In genomic region chr17:979211-979538, GRCh38 we compare ENCODE assay signal across 8 cellular contexts. TPM values are rescaled to one million over a fixed set of nuclear protein-coding genes. Genes with fewer than 3 reads are reported as not detected.
DNase-seq lines count a peak whose midpoint lies in the region; ATAC-seq, FAIRE-seq and TF ChIP-seq lines count a peak whose summit lies in the region.

No MANE protein-coding gene starts in this region.

- H3K27ac ChIP-seq in GM12878 (ENCODE audit: control insufficient read depth, insufficient read depth) = no peak overlapping the region
- peak overlapping the region in 1 of 3 donors; percentile 55 for H3K27ac ChIP-seq in right lobe of liver
- peak overlapping the region; percentile 73 to 83 for H3K27ac ChIP-seq in uterus
- H3K27ac ChIP-seq in CD8-positive, alpha-beta memory T cell (ENCODE audit: low read depth, low read length) = no peak overlapping the region

- H3K9me3 Mint-ChIP-seq in activated naive CD4-positive, alpha-beta T cell treated with anti-CD3 and anti-CD28 coated beads for 36 hours = no peaks in the 10 kb centered on the region
- H3K9me3 Mint-ChIP-seq in activated naive CD4-positive, alpha-beta T cell treated with anti-CD3 and anti-CD28 coated beads, Interleukin-2, amount 10 ng/mL, durations not matched to agents 7 days and 5 days = no peaks in the 10 kb centered on the region
- peaks cover 16% of the 10 kb centered on the region for H3K9me3 Mint-ChIP-seq in glutamatergic neuron (ENCODE audit: unreplicated experiment)
- H3K9me3 Mint-ChIP-seq in CD8-positive, alpha-beta memory T cell = no peaks in the 10 kb centered on the region

- no peak for TF ChIP-seq EP300 in GM12878 (IDR thresholded peaks at IDR 0.05; ENCODE audit: borderline replicate concordance in 1 of 2, control insufficient read depth in 1 of 2, low read depth in 2 of 2, low read length in 2 of 2)

- H2AFZ ChIP-seq in GM12878 (ENCODE audit: control insufficient read depth, low read depth, low read length) = peak overlapping the region; percentile 80

- ATAC-seq in GM12878 (no peak), right lobe of liver (peak in 1 of 4 donors; percentile 47)

- H3K4me2 ChIP-seq in GM12878 (ENCODE audit: control insufficient read depth, insufficient read depth) = peak overlapping the region; percentile 90; the same call in 1 of the 2 replicates

- POLR2A ChIA-PET in GM12878 (lab: Charles Lee) = interaction anchor here (1.0 kb wide), 1 partner anchor 18 kb away, joined by 3 read pairs; no protein-coding TSS in a partner anchor
- POLR2A ChIA-PET in CD8-positive, alpha-beta memory T cell (lab: Charles Lee) = interaction anchor here (0.6 to 1.3 kb wide), 3 partner anchors 18 to 204 kb away, joined by 4 to 7 read pairs (median 4); partner anchors contain the start of genes GLOD4, MRM3 and TIMM22

- H4K20me1 ChIP-seq in GM12878 (ENCODE audit: control insufficient read depth, insufficient read depth) = no peaks in the 10 kb centered on the region

- no TSS peak for BruUV-seq in GM12878 (replicated peaks; lab: Mats Ljungman, UMichigan)

- CTCF ChIA-PET in activated naive CD4-positive, alpha-beta T cell treated with anti-CD3 and anti-CD28 coated beads for 36 hours (lab: Charles Lee) = interaction anchor here (1.0 to 2.8 kb wide), 3 partner anchors 18 to 184 kb away, joined by 3 to 23 read pairs (median 13); partner anchors contain the start of gene TIMM22
- CTCF ChIA-PET in activated naive CD4-positive, alpha-beta T cell treated with anti-CD3 and anti-CD28 coated beads, Interleukin-2, amount 10 ng/mL, durations not matched to agents 7 days and 5 days (lab: Charles Lee) = interaction anchor here (2.4 to 3.8 kb wide), 3 partner anchors 17 to 182 kb away, joined by 23 to 59 read pairs (median 24); partner anchors contain the start of gene TIMM22
- CTCF ChIA-PET in GM12878 (lab: Yijun Ruan, JAX) = interaction anchor here (0.6 to 2.8 kb wide), 7 partner anchors 18 to 567 kb away, joined by 3 to 61 read pairs (median 20); partner anchors contain the start of gene TIMM22
- CTCF ChIA-PET in CD8-positive, alpha-beta memory T cell (lab: Charles Lee) = interaction anchor here (0.9 to 2.9 kb wide), 2 partner anchors 17 to 567 kb away, joined by 3 to 45 read pairs; partner anchors contain the start of gene TIMM22

- in situ Hi-C loops in GM12878 (cut with MboI) = no loop called here

- no peaks in the 10 kb centered on the region for H3K36me3 ChIP-seq in GM12878 (ENCODE audit: control insufficient read depth in 2 of 2, insufficient read depth in 2 of 2, low read length in 1 of 2)
- H3K36me3 ChIP-seq in right lobe of liver = no peaks in the 10 kb centered on the region
- H3K36me3 ChIP-seq in uterus = no peaks in the 10 kb centered on the region
- H3K36me3 ChIP-seq in CD8-positive, alpha-beta memory T cell (ENCODE audit: insufficient read depth, low read length) = no peaks in the 10 kb centered on the region

- H3K4me1 Mint-ChIP-seq in activated naive CD4-positive, alpha-beta T cell treated with anti-CD3 and anti-CD28 coated beads for 36 hours (ENCODE audit: low read depth) = peaks cover 19% of the 10 kb centered on the region
- peaks cover 18% of the 10 kb centered on the region for H3K4me1 Mint-ChIP-seq in activated naive CD4-positive, alpha-beta T cell treated with anti-CD3 and anti-CD28 coated beads, Interleukin-2, amount 10 ng/mL, durations not matched to agents 7 days and 5 days
- peaks cover 26% of the 10 kb centered on the region for H3K4me1 Mint-ChIP-seq in glutamatergic neuron (ENCODE audit: low read depth, unreplicated experiment)
- H3K4me1 Mint-ChIP-seq in CD8-positive, alpha-beta memory T cell = peaks cover 12 to 23% (median 14%) of the 10 kb centered on the region in 3 donors

- TF ChIP-seq POLR2A in GM12878 (IDR thresholded peaks at IDR 0.05; ENCODE audit: low read depth, low read length) (no peak), right lobe of liver (IDR thresholded peaks at IDR 0.05) (no peak), uterus (IDR thresholded peaks at IDR 0.05) (no peak)

- intact Hi-C loops in activated naive CD4-positive, alpha-beta T cell treated with anti-CD3 and anti-CD28 coated beads for 36 hours (cut with micrococcal nuclease) = no loop called here
- intact Hi-C loops in GM12878 (cut with micrococcal nuclease; ENCODE audit: unreplicated experiment) = no loop called here
- intact Hi-C loops in right lobe of liver (cut with DNase I) = no loop called here
- intact Hi-C loops in uterus (cut with DNase I; ENCODE audit: low total_unique reads) = loop anchor here (10.0 kb wide), 1 partner anchor 94 kb away; no protein-coding TSS in a partner anchor

- H3K27me3 Mint-ChIP-seq in activated naive CD4-positive, alpha-beta T cell treated with anti-CD3 and anti-CD28 coated beads for 36 hours (ENCODE audit: low read depth) = peaks cover 35% of the 10 kb centered on the region
- H3K27me3 Mint-ChIP-seq in activated naive CD4-positive, alpha-beta T cell treated with anti-CD3 and anti-CD28 coated beads, Interleukin-2, amount 10 ng/mL, durations not matched to agents 7 days and 5 days = peaks cover 52% of the 10 kb centered on the region
- peaks cover 4% of the 10 kb centered on the region for H3K27me3 Mint-ChIP-seq in glutamatergic neuron (ENCODE audit: unreplicated experiment)
- H3K27me3 Mint-ChIP-seq in CD8-positive, alpha-beta memory T cell = peaks cover 29 to 38% of the 10 kb centered on the region in 2 donors

- H3K4me3 Mint-ChIP-seq in activated naive CD4-positive, alpha-beta T cell treated with anti-CD3 and anti-CD28 coated beads for 36 hours = no peak overlapping the region
- no peak overlapping the region for H3K4me3 Mint-ChIP-seq in activated naive CD4-positive, alpha-beta T cell treated with anti-CD3 and anti-CD28 coated beads, Interleukin-2, amount 10 ng/mL, durations not matched to agents 7 days and 5 days
- no peak overlapping the region for H3K4me3 Mint-ChIP-seq in glutamatergic neuron (ENCODE audit: unreplicated experiment)
- H3K4me3 Mint-ChIP-seq in CD8-positive, alpha-beta memory T cell = peak overlapping the region in 2 of 7 donors; percentile 36 to 79

- 0% methylated on average over 2 of the region's 42 CpGs for WGBS in GM12878 (ENCODE audit: insufficient coverage, insufficient replicate concordance, low lambda C conversion rate, missing lambda C conversion rate)
- whole genome bisulfite sequencing in right lobe of liver (ENCODE audit: insufficient coverage, low coverage, low lambda C conversion rate, missing lambda C conversion rate) = 0% methylated on average over 2 of the region's 42 CpGs

- SMC1A ChIA-PET in GM12878 (lab: Charles Lee; ENCODE audit: uncharacterized antibody, unreplicated experiment) = interaction anchor here (1.3 to 2.1 kb wide), 2 partner anchors 184 to 197 kb away, joined by 8 to 13 read pairs; partner anchors contain the start of genes GLOD4 and MRM3

- H3K36me3 Mint-ChIP-seq in activated naive CD4-positive, alpha-beta T cell treated with anti-CD3 and anti-CD28 coated beads for 36 hours (ENCODE audit: low read depth) = no peaks in the 10 kb centered on the region
- H3K36me3 Mint-ChIP-seq in activated naive CD4-positive, alpha-beta T cell treated with anti-CD3 and anti-CD28 coated beads, Interleukin-2, amount 10 ng/mL, durations not matched to agents 7 days and 5 days = no peaks in the 10 kb centered on the region
- H3K36me3 Mint-ChIP-seq in glutamatergic neuron (ENCODE audit: unreplicated experiment) = no peaks in the 10 kb centered on the region
- H3K36me3 Mint-ChIP-seq in CD8-positive, alpha-beta memory T cell = no peaks in the 10 kb centered on the region

- H3K27ac Mint-ChIP-seq in activated naive CD4-positive, alpha-beta T cell treated with anti-CD3 and anti-CD28 coated beads for 36 hours = no peak overlapping the region
- no peak overlapping the region for H3K27ac Mint-ChIP-seq in activated naive CD4-positive, alpha-beta T cell treated with anti-CD3 and anti-CD28 coated beads, Interleukin-2, amount 10 ng/mL, durations not matched to agents 7 days and 5 days
- no peak overlapping the region for H3K27ac Mint-ChIP-seq in glutamatergic neuron (ENCODE audit: unreplicated experiment)
- no peak overlapping the region for H3K27ac Mint-ChIP-seq in CD8-positive, alpha-beta memory T cell

- H3K79me2 ChIP-seq in GM12878 (ENCODE audit: control insufficient read depth, insufficient read depth, low read length) = no peaks in the 10 kb centered on the region

- no peak for TF ChIP-seq RAD21 in GM12878 (IDR thresholded peaks at IDR 0.05; ENCODE audit: insufficient read depth, low read depth, low read length)

- H3K9me3 ChIP-seq in GM12878 (replicated peaks; ENCODE audit: control insufficient read depth, insufficient read depth, low read length) = no peaks in the 10 kb centered on the region
- no peaks in the 10 kb centered on the region for H3K9me3 ChIP-seq in right lobe of liver
- no peaks in the 10 kb centered on the region for H3K9me3 ChIP-seq in uterus
- H3K9me3 ChIP-seq in CD8-positive, alpha-beta memory T cell (ENCODE audit: low read length) = no peaks in the 10 kb centered on the region

- peak; percentile 25 for DNase-seq in activated naive CD4-positive, alpha-beta T cell treated with anti-CD3 and anti-CD28 coated beads for 36 hours
- no peak for DNase-seq in activated naive CD4-positive, alpha-beta T cell treated with anti-CD3 and anti-CD28 coated beads, Interleukin-2, amount 10 ng/mL, durations not matched to agents 7 days and 5 days
- DNase-seq in GM12878 (ENCODE audit: low read depth, low spot score) (no peak), right lobe of liver (peak in 2 of 3 donors; percentile 52 to 68), uterus (no peak), glutamatergic neuron (no peak), mesenteric fat pad (ENCODE audit: low spot score) (no peak)
- no peak for DNase-seq in CD8-positive, alpha-beta memory T cell

- H3K4me3 ChIP-seq in GM12878 (no peak overlapping the region), right lobe of liver (peak overlapping the region; percentile 46 to 67 (median 53)), uterus (peak overlapping the region; percentile 54)
- H3K4me3 ChIP-seq in CD8-positive, alpha-beta memory T cell (ENCODE audit: low read length) = no peak overlapping the region

- no peak for TF ChIP-seq CTCF in GM12878 (IDR thresholded peaks at IDR 0.05 in 2 of 3, conservative IDR thresholded peaks at IDR 0.05 in 1 of 3; ENCODE audit: control insufficient read depth in 2 of 3, extremely low read depth in 1 of 3, insufficient read depth in 1 of 3, low read depth in 3 of 3, low read length in 3 of 3)
- TF ChIP-seq CTCF in right lobe of liver (IDR thresholded peaks at IDR 0.05) = no peak
- no peak for TF ChIP-seq CTCF in uterus (IDR thresholded peaks at IDR 0.05)
- TF ChIP-seq CTCF in glutamatergic neuron (IDR thresholded peaks at IDR 0.05; ENCODE audit: partially characterized antibody, unreplicated experiment) = no peak

- RAD21 ChIA-PET in GM12878 (lab: Charles Lee; ENCODE audit: unreplicated experiment) = interaction anchor here (0.5 to 2.8 kb wide), 8 partner anchors 18 to 563 kb away, joined by 3 to 32 read pairs (median 8); partner anchors contain the start of genes GLOD4, MRM3 and TIMM22

- H3K9ac ChIP-seq in GM12878 (ENCODE audit: control insufficient read depth, insufficient read depth, low read length) = no peak overlapping the region

- H3K4me1 ChIP-seq in GM12878 (ENCODE audit: control insufficient read depth, insufficient read depth, low read length) (peaks cover 7% of the 10 kb centered on the region; the same call in 1 of the 2 replicates), right lobe of liver (peaks cover 0 to 23% (median 4%) of the 10 kb centered on the region in 4 donors), uterus (peaks cover 0 to 4% of the 10 kb centered on the region in 2 donors)
- peaks cover 19% of the 10 kb centered on the region for H3K4me1 ChIP-seq in CD8-positive, alpha-beta memory T cell (ENCODE audit: insufficient read depth, low read length)

- FAIRE-seq in GM12878 (lab: Jason Lieb, UNC) = no peak

- peaks cover 3 to 11% of the 10 kb centered on the region in 2 experiments; a peak in 2 of 4 replicates for H3K27me3 ChIP-seq in GM12878 (replicated peaks in 1 of 2; ENCODE audit: control insufficient read depth in 2 of 2, insufficient read depth in 2 of 2, low read length in 1 of 2)
- H3K27me3 ChIP-seq in right lobe of liver = no peaks in the 10 kb centered on the region
- no peaks in the 10 kb centered on the region for H3K27me3 ChIP-seq in uterus
- peaks cover 24% of the 10 kb centered on the region for H3K27me3 ChIP-seq in CD8-positive, alpha-beta memory T cell (ENCODE audit: insufficient read depth, low read length, poor library complexity, severe bottlenecking)

RNA-seq across cellular contexts. Expression of gene NXN, which starts 0.4 kb away (rescaled TPM):
- total RNA-seq in activated naive CD4-positive, alpha-beta T cell treated with anti-CD3 and anti-CD28 coated beads for 36 hours = under 1 TPM; 0.20 to 0.33 TPM
- total RNA-seq in GM12878 (2013; cell fraction: nucleolus; rRNA removed) = 1.8 and 2.1 TPM in 2 replicates
- 0.54 and 0.68 TPM in 2 replicates for total RNA-seq in GM12878 (2014; rRNA removed)
- 0.14 and 0.36 TPM in 2 replicates for total RNA-seq in GM12878 (2014; rRNA removed; fragmentation: Illumina TruSeq; extraction: Trizol)
- total RNA-seq in GM12878 (2021) = 0.29 and 0.36 TPM in 2 replicates
- polyA plus RNA-seq in GM12878 (2011; ENCODE audit: low read depth) = 0.56 TPM
- polyA plus RNA-seq in GM12878 (2011; rRNA removed) = 0.46 and 1.2 TPM in 2 replicates
- 1.6 and 1.9 TPM in 2 replicates for polyA plus RNA-seq in GM12878 (2011; cell fraction: cytosol; rRNA removed)
- 0.63 and 1.1 TPM in 2 replicates for polyA plus RNA-seq in GM12878 (2011; cell fraction: nucleus; rRNA removed)
- polyA plus RNA-seq in GM12878 (2012) = 0.48 and 0.80 TPM in 2 replicates
- polyA plus RNA-seq in GM12878 (2014; fragmentation: Illumina TruSeq; extraction: Trizol) = 0.24 and 0.48 TPM in 2 replicates
- polyA plus RNA-seq in GM12878 (2014; fragmentation: Nextera tagmentation; extraction: Ambion mirVana) = under 1 TPM; 0.04 to 0.10 TPM
- polyA plus RNA-seq in GM12878 (2014; rRNA removed) = 0.10 and 0.61 TPM in 2 replicates
- polyA plus RNA-seq in GM12878 (2016; fragmentation: Nextera tagmentation; extraction: Ambion mirVana) = under 1 TPM; 0.24 to 0.25 TPM
- 0.51 and 0.77 TPM in 2 replicates for polyA minus RNA-seq in GM12878 (2011; rRNA and poly(A)+ RNA removed)
- polyA minus RNA-seq in GM12878 (2011; cell fraction: cytosol; rRNA and poly(A)+ RNA removed) = not detected in 2 replicates
- polyA minus RNA-seq in GM12878 (2011; cell fraction: nucleus; rRNA and poly(A)+ RNA removed) = 0.10 and 0.12 TPM in 2 replicates
- total RNA-seq in right lobe of liver = 1 to 10 TPM; 2.7 to 9.5 (median 8.0) TPM
- total RNA-seq in uterus = 10 to 100 TPM in 3 of 4 donors, 1 to 10 TPM in 1; 6.5 to 99.0 (median 49.9) TPM
- 177 TPM for total RNA-seq in glutamatergic neuron (ENCODE audit: unreplicated experiment)
- under 1 TPM; 0.31 to 0.42 TPM for total RNA-seq in CD8-positive, alpha-beta memory T cell
- 0.08 TPM for polyA plus RNA-seq in CD8-positive, alpha-beta memory T cell
- total RNA-seq in mesenteric fat pad = 20.7 TPM

RNA-seq across cellular contexts. Expression of gene TIMM22, which starts 17.8 kb away (rescaled TPM):
- 1 to 10 TPM; 7.3 to 7.4 TPM for total RNA-seq in activated naive CD4-positive, alpha-beta T cell treated with anti-CD3 and anti-CD28 coated beads for 36 hours
- 14.5 and 16.5 TPM in 2 replicates for total RNA-seq in GM12878 (2013; cell fraction: nucleolus; rRNA removed)
- total RNA-seq in GM12878 (2014; rRNA removed) (11.3 and 11.7 TPM in 2 replicates), GM12878 (2014; rRNA removed; fragmentation: Illumina TruSeq; extraction: Trizol) (7.6 and 8.6 TPM in 2 replicates), GM12878 (2021) (10.8 and 12.0 TPM in 2 replicates), right lobe of liver (1 to 10 TPM; 3.9 to 6.5 (median 4.1) TPM), uterus (10 to 100 TPM in 2 of 4 donors, 1 to 10 TPM in 2; 5.1 to 17.1 (median 10.8) TPM), glutamatergic neuron (ENCODE audit: unreplicated experiment) (22.0 TPM), mesenteric fat pad (11.3 TPM)
- polyA plus RNA-seq in GM12878 (2011; ENCODE audit: low read depth) = 4.9 TPM
- polyA plus RNA-seq in GM12878 (2011; rRNA removed) (5.9 and 7.1 TPM in 2 replicates), GM12878 (2014; fragmentation: Illumina TruSeq; extraction: Trizol) (8.4 and 10.0 TPM in 2 replicates), GM12878 (2014; fragmentation: Nextera tagmentation; extraction: Ambion mirVana) (1 to 10 TPM; 4.4 to 5.7 TPM), GM12878 (2014; rRNA removed) (11.1 and 11.9 TPM in 2 replicates), GM12878 (2016; fragmentation: Nextera tagmentation; extraction: Ambion mirVana) (10 to 100 TPM; 25.0 TPM)
- 7.9 and 8.8 TPM in 2 replicates for polyA plus RNA-seq in GM12878 (2011; cell fraction: cytosol; rRNA removed)
- polyA plus RNA-seq in GM12878 (2011; cell fraction: nucleus; rRNA removed) = 6.5 and 7.3 TPM in 2 replicates
- 6.2 and 6.8 TPM in 2 replicates for polyA plus RNA-seq in GM12878 (2012)
- 8.8 and 9.1 TPM in 2 replicates for polyA minus RNA-seq in GM12878 (2011; rRNA and poly(A)+ RNA removed)
- polyA minus RNA-seq in GM12878 (2011; cell fraction: cytosol; rRNA and poly(A)+ RNA removed) = 2.1 and 3.6 TPM in 2 replicates
- 8.8 and 10.3 TPM in 2 replicates for polyA minus RNA-seq in GM12878 (2011; cell fraction: nucleus; rRNA and poly(A)+ RNA removed)
- total RNA-seq in CD8-positive, alpha-beta memory T cell = 10 to 100 TPM; 19.9 to 21.5 TPM
- polyA plus RNA-seq in CD8-positive, alpha-beta memory T cell = 29.2 TPM

Comparison
In these comparisons a context has a peak if more than half of its experiments do, and no peak if none do; other contexts are left out.
1. DNase-seq: peak in activated naive CD4-positive, alpha-beta T cell treated with anti-CD3 and anti-CD28 coated beads for 36 hours (single experiment) and right lobe of liver (2 of 3); none in activated naive CD4-positive, alpha-beta T cell treated with anti-CD3 and anti-CD28 coated beads, Interleukin-2, amount 10 ng/mL, durations not matched to agents 7 days and 5 days (single experiment), GM12878 (single experiment), uterus (0 of 2), glutamatergic neuron (single experiment), CD8-positive, alpha-beta memory T cell (0 of 5) and mesenteric fat pad (single experiment).
2. H3K27ac ChIP-seq: peak in uterus (2 of 2); none in GM12878 (single experiment) and CD8-positive, alpha-beta memory T cell (single experiment).
3. H3K4me3 ChIP-seq: peak in right lobe of liver (3 of 3) and uterus (2 of 2); none in GM12878 (single experiment) and CD8-positive, alpha-beta memory T cell (single experiment).